8 cellular contexts compared by ENCODE assay signal in the genomic region with DNA sequence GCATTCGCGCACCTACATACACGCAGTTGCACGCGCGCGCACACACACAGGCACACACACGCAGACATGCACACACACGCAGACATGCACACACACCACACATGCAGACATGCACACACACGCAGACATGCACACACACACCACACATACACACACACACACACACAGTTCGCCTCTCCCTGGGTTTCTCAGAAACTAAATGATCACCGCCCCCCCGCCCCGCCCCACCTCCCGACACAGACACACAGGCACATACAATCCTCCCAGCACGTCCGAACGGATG. TPM values are rescaled to one million over a fixed set of nuclear protein-coding genes. Genes with fewer than 3 reads are reported as not detected.
DNase-seq lines count a peak whose midpoint lies in the region; ATAC-seq and TF ChIP-seq lines count a peak whose summit lies in the region.

No MANE protein-coding gene starts in this region.

- no peak overlapping the region for H3K27ac ChIP-seq in H9 (ENCODE audit: insufficient read length, low read depth, low read length)
- peak overlapping the region in 2 of 4 donors; percentile 85 to 88 for H3K27ac ChIP-seq in gastrocnemius medialis

- TF ChIP-seq CTCF in H9 (conservative IDR thresholded peaks at IDR 0.05) = no peak
- no peak for TF ChIP-seq CTCF in fibroblast of villous mesenchyme (IDR thresholded peaks at IDR 0.05; ENCODE audit: insufficient read depth, low read depth, low read length)
- TF ChIP-seq CTCF in gastrocnemius medialis (IDR thresholded peaks at IDR 0.05 in 4 of 5, conservative IDR thresholded peaks at IDR 0.05 in 1 of 5) = no peak

- H2AK5ac ChIP-seq in H9 (ENCODE audit: insufficient read length, low read length) = no peak overlapping the region

- TF ChIP-seq POLR2A in gastrocnemius medialis (IDR thresholded peaks at IDR 0.05) = no peak

- WGBS in H9 (ENCODE audit: extremely low coverage, insufficient read length, low lambda C conversion rate) = no CpG with 5 or more reads among the region's 18 CpGs

- H3K4me3 ChIP-seq in fibroblast of villous mesenchyme (ENCODE audit: low read depth, low read length) (peak overlapping the region; percentile 63), gastrocnemius medialis (peak overlapping the region; percentile 86 to 95 (median 90))

- POLR2A ChIA-PET in activated CD4-positive, alpha-beta memory T cell treated with anti-CD3 and anti-CD28 coated beads for 36 hours (lab: Charles Lee) = interaction anchor here (0.9 kb wide), 1 partner anchor 50 kb away, joined by 5 read pairs; no protein-coding TSS in a partner anchor

- no peak overlapping the region for H2BK12ac ChIP-seq in H9 (ENCODE audit: insufficient read length, low read depth, low read length)

- intact Hi-C loops in activated CD4-positive, alpha-beta memory T cell treated with anti-CD3 and anti-CD28 coated beads for 36 hours (cut with micrococcal nuclease) = loop anchor here (2.0 to 10.0 kb wide), 10 partner anchors 24 to 1834 kb away; a partner anchor contains a TSS
- intact Hi-C loops in gastrocnemius medialis (cut with DNase I; ENCODE audit: low total_unique reads) = loop anchor here (10.0 kb wide), 1 partner anchor 126 kb away; no protein-coding TSS in a partner anchor

- peaks cover 50 to 55% of the 10 kb centered on the region in 2 experiments for H3K4me1 Mint-ChIP-seq in H9
- peaks cover 48% of the 10 kb centered on the region for H3K4me1 Mint-ChIP-seq in activated CD4-positive, alpha-beta memory T cell treated with anti-CD3 and anti-CD28 coated beads for 36 hours (ENCODE audit: low read depth)

- no peaks in the 10 kb centered on the region for H3K79me2 ChIP-seq in H9 (ENCODE audit: insufficient read depth, low read length)

- H4K8ac ChIP-seq in H9 (replicated peaks; ENCODE audit: insufficient read length, low read depth, low read length) = no peak overlapping the region

- H2BK5ac ChIP-seq in H9 (ENCODE audit: insufficient read length, low read length) = no peak overlapping the region

- H2AFZ ChIP-seq in H9 (ENCODE audit: low read length) = no peak overlapping the region

- in situ Hi-C loops in gastrocnemius medialis (cut with MboI; ENCODE audit: low sequenced_read_pairs in 4 of 4) = loop anchor here in 2 of 4 donors (5.0 to 25.0 kb wide), 2 partner anchors 884 to 1834 kb away; no protein-coding TSS in a partner anchor

- H3K9me3 Mint-ChIP-seq in H9 = no peaks in the 10 kb centered on the region; a peak in 1 of 5 replicates
- no peaks in the 10 kb centered on the region for H3K9me3 Mint-ChIP-seq in activated CD4-positive, alpha-beta memory T cell treated with anti-CD3 and anti-CD28 coated beads for 36 hours

- H3K79me1 ChIP-seq in H9 (ENCODE audit: insufficient read depth, low read depth, low read length, poor library complexity, severe bottlenecking) = no peaks in the 10 kb centered on the region

- no peak overlapping the region for H3K27ac Mint-ChIP-seq in H9
- H3K27ac Mint-ChIP-seq in activated CD4-positive, alpha-beta memory T cell treated with anti-CD3 and anti-CD28 coated beads for 36 hours = no peak overlapping the region

- ATAC-seq in gastrocnemius medialis (no peak), GM18498 (IDR thresholded peaks at IDR 0.05; ENCODE audit: unreplicated experiment) (no peak), HG03135 (IDR thresholded peaks at IDR 0.05; ENCODE audit: unreplicated experiment) (no peak), GM19328 (IDR thresholded peaks at IDR 0.05; ENCODE audit: unreplicated experiment) (no peak)

- DNase-seq in H9 (peak; percentile 35), fibroblast of villous mesenchyme (ENCODE audit: low read depth) (no peak), gastrocnemius medialis (no peak), activated gamma-delta T cell (lab: John Stamatoyannopoulos, UW) (no peak)
- no peak for DNase-seq in activated CD4-positive, alpha-beta memory T cell treated with anti-CD3 and anti-CD28 coated beads for 36 hours

- H3K4me1 ChIP-seq in H9 (ENCODE audit: insufficient read depth, low read length) (peaks cover 4% of the 10 kb centered on the region; the same call in 1 of the 2 replicates), gastrocnemius medialis (peaks cover 21 to 24% of the 10 kb centered on the region in 2 donors)

- H2BK120ac ChIP-seq in H9 (ENCODE audit: low read depth, low read length, poor library complexity, severe bottlenecking) = no peak overlapping the region

- no peak overlapping the region for H4K5ac ChIP-seq in H9 (ENCODE audit: insufficient read length, low read depth, low read length)

- H3K9me3 ChIP-seq in H9 (ENCODE audit: control insufficient read depth, low read depth, low read length) (no peaks in the 10 kb centered on the region), gastrocnemius medialis (no peaks in the 10 kb centered on the region)

- H3K27me3 ChIP-seq in H9 (ENCODE audit: insufficient read depth, low read length) (peaks cover 8% of the 10 kb centered on the region; the same call in 1 of the 2 replicates), gastrocnemius medialis (no peaks in the 10 kb centered on the region)

- H3K56ac ChIP-seq in H9 (ENCODE audit: insufficient read length, low read depth, low read length) = no peak overlapping the region

- H3K18ac ChIP-seq in H9 (ENCODE audit: insufficient read length, low read depth, low read length) = no peak overlapping the region

- H3K4me2 ChIP-seq in H9 (ENCODE audit: insufficient read depth, insufficient read length, low read length) = peak overlapping the region; percentile 39

- peak overlapping the region; percentile 82 to 91 for H3K4me3 Mint-ChIP-seq in H9
- peak overlapping the region; percentile 81 for H3K4me3 Mint-ChIP-seq in activated CD4-positive, alpha-beta memory T cell treated with anti-CD3 and anti-CD28 coated beads for 36 hours

- H3K9ac ChIP-seq in H9 (ENCODE audit: extremely low read depth, insufficient read length, low read length) = no peak overlapping the region

- H3T11ph ChIP-seq in H9 (ENCODE audit: low read length) = no peak overlapping the region

- H2BK20ac ChIP-seq in H9 (ENCODE audit: low read depth, low read length, poor library complexity, severe bottlenecking) = no peak overlapping the region

- H3K14ac ChIP-seq in H9 (ENCODE audit: insufficient read depth, low read length) = no peak overlapping the region

- H3K36me3 Mint-ChIP-seq in H9 (ENCODE audit: insufficient read depth in 1 of 3, low read depth in 3 of 3) = peaks cover 2 to 13% (median 11%) of the 10 kb centered on the region in 3 experiments; a peak in 5 of 7 replicates
- H3K36me3 Mint-ChIP-seq in activated CD4-positive, alpha-beta memory T cell treated with anti-CD3 and anti-CD28 coated beads for 36 hours = peaks cover 2% of the 10 kb centered on the region

- peaks cover 39% of the 10 kb centered on the region for H3K23me2 ChIP-seq in H9 (ENCODE audit: insufficient read length, low read depth, low read length, poor library complexity, severe bottlenecking)

- H2BK15ac ChIP-seq in H9 (ENCODE audit: low read depth, low read length) = no peak overlapping the region

- H3K23ac ChIP-seq in H9 (ENCODE audit: insufficient read length, low read depth, low read length) = no peak overlapping the region

- H4K91ac ChIP-seq in H9 (ENCODE audit: insufficient read length, low read depth, low read length) = no peak overlapping the region

- no peak overlapping the region for H3K4ac ChIP-seq in H9 (ENCODE audit: low read depth, low read length)

- H3K36me3 ChIP-seq in gastrocnemius medialis = no peaks in the 10 kb centered on the region

- H4K20me1 ChIP-seq in H9 (ENCODE audit: control insufficient read depth, insufficient read depth, insufficient read length) = peaks cover 3% of the 10 kb centered on the region

- H3K27me3 Mint-ChIP-seq in H9 (ENCODE audit: low read depth) = peaks cover 70% of the 10 kb centered on the region
- peaks cover 18% of the 10 kb centered on the region for H3K27me3 Mint-ChIP-seq in activated CD4-positive, alpha-beta memory T cell treated with anti-CD3 and anti-CD28 coated beads for 36 hours

- CTCF ChIA-PET in activated CD4-positive, alpha-beta memory T cell treated with anti-CD3 and anti-CD28 coated beads for 36 hours (lab: Charles Lee) = interaction anchor here (0.8 to 1.0 kb wide), 3 partner anchors 12 to 52 kb away, joined by 3 read pairs; no protein-coding TSS in a partner anchor

RNA-seq across cellular contexts. Expression of a gene that starts 1.1 kb away (rescaled TPM):
- total RNA-seq in H9 (2021) (20.6 and 25.1 TPM in 2 replicates), fibroblast of villous mesenchyme (1.9 and 17.3 TPM in 2 replicates), gastrocnemius medialis (10 to 100 TPM in 2 of 4 donors, 1 to 10 TPM in 2; 6.3 to 18.8 (median 13.0) TPM)
- total RNA-seq in activated CD4-positive, alpha-beta memory T cell treated with anti-CD3 and anti-CD28 coated beads for 36 hours = 1 to 10 TPM; 6.3 to 7.0 TPM
